18 cellular contexts compared by ENCODE assay signal in genomic region chr12:116719661-116720060, GRCh38. TPM values are rescaled to one million over a fixed set of nuclear protein-coding genes. Genes with fewer than 3 reads are reported as not detected.
A peak's percentile ranks its signal among the peaks of the same experiment; 100 is the strongest.
DNase-seq lines count a peak whose midpoint lies in the region; ATAC-seq and TF ChIP-seq lines count a peak whose summit lies in the region.
"Had no signal": no experiment of that assay in that cellular context is flagged by ENCODE, and none has a peak within 500 bp of the region (broad histone marks: within the 10 kb centered on the region; RNA-seq: fewer than 3 reads in every experiment).

No MANE protein-coding gene starts in this region.

- H3K36me3 ChIP-seq in body of pancreas (replicated peaks in 1 of 2; ENCODE audit: insufficient read depth in 1 of 2, low read depth in 2 of 2) (peaks cover 0 to 2% of the 10 kb centered on the region in 2 donors), muscle layer of duodenum (ENCODE audit: control insufficient read depth in 1 of 2, insufficient read depth in 2 of 2, low read length in 2 of 2) (peaks cover 5 to 21% of the 10 kb centered on the region in 2 donors)

- H3K27me3 Mint-ChIP-seq in activated T-cell treated with anti-CD3 and anti-CD28 coated beads, Interleukin-2, amount 50 U/mL, for 24 hours: no peaks in the 10 kb centered on the region
- no peaks in the 10 kb centered on the region for H3K27me3 Mint-ChIP-seq in activated T-cell treated with anti-CD3 and anti-CD28 coated beads, Interleukin-2, amount 50 U/mL, for 4 hours (ENCODE audit: low read depth)
- H3K27me3 Mint-ChIP-seq: CD4-positive, CD25-positive, alpha-beta regulatory T cell; dendritic cell treated with granulocyte-macrophage colony-stimulating factor and Interleukin-4, amounts not matched to agents 40 ng/mL and 50 ng/mL, for 4 days had no signal

- no peaks in the 10 kb centered on the region for H3K27me3 ChIP-seq in body of pancreas
- H3K27me3 ChIP-seq in muscle layer of duodenum (ENCODE audit: low read depth, low read length): no peaks in the 10 kb centered on the region

- WGBS in body of pancreas, 2 donors: 47 to 51% methylated on average over 9 of the region's 9 CpGs

- TF ChIP-seq POLR2A in body of pancreas (IDR thresholded peaks at IDR 0.05): no peak

- DNase-seq in activated T-cell treated with anti-CD3 and anti-CD28 coated beads, Interleukin-2, amount 50 U/mL, for 24 hours: no peak
- DNase-seq in activated T-cell treated with anti-CD3 and anti-CD28 coated beads, Interleukin-2, amount 50 U/mL, for 4 hours: no peak
- DNase-seq in body of pancreas (no peak), GM10266 (ENCODE audit: extremely low spot score) (no peak), cerebellar cortex (ENCODE audit: low spot score) (no peak)
- DNase-seq in stimulated activated effector memory CD8-positive, alpha-beta T cell treated with anti-CD3 and anti-CD28 coated beads, Interleukin-12 subunit alpha, Interleukin-12 subunit beta, amount 100 ng/mL, for 72 hours (ENCODE audit: low spot score in 2 of 2): no peak
- DNase-seq: activated CD8-positive, alpha-beta T cell treated with anti-CD3 and anti-CD28 coated beads, Interleukin-2, amount 10 ng/mL, durations not matched to agents 7 days and 5 days; CD4-positive, CD25-positive, alpha-beta regulatory T cell; hippocampal formation; natural killer cell; stimulated activated naive CD4-positive, alpha-beta T cell; SW 1271 had no signal

- H3K9me3 ChIP-seq in body of pancreas (no peaks in the 10 kb centered on the region), muscle layer of duodenum (ENCODE audit: control insufficient read depth in 1 of 2, low read length in 2 of 2) (no peaks in the 10 kb centered on the region)
- H3K9me3 ChIP-seq: A549 had no signal

- no peak overlapping the region for H3K4me3 ChIP-seq in body of pancreas
- H3K4me3 ChIP-seq in muscle layer of duodenum (ENCODE audit: low read depth in 1 of 2, low read length in 2 of 2): peak overlapping the region in 1 of 2 donors; percentile 2
- H3K4me3 ChIP-seq: A549 had no signal

- peak overlapping the region; percentile 28 for H3K27ac Mint-ChIP-seq in activated T-cell treated with anti-CD3 and anti-CD28 coated beads, Interleukin-2, amount 50 U/mL, for 24 hours
- H3K27ac Mint-ChIP-seq in stimulated activated effector memory CD8-positive, alpha-beta T cell treated with anti-CD3 and anti-CD28 coated beads, Interleukin-12 subunit alpha, Interleukin-12 subunit beta, amount 100 ng/mL, for 72 hours: peak overlapping the region; percentile 37
- H3K27ac Mint-ChIP-seq: activated CD8-positive, alpha-beta T cell treated with anti-CD3 and anti-CD28 coated beads, Interleukin-2, amount 10 ng/mL, durations not matched to agents 7 days and 5 days; dendritic cell treated with granulocyte-macrophage colony-stimulating factor and Interleukin-4, amounts not matched to agents 40 ng/mL and 50 ng/mL, for 4 days; natural killer cell had no signal

- no peaks in the 10 kb centered on the region for H3K9me3 Mint-ChIP-seq in activated T-cell treated with anti-CD3 and anti-CD28 coated beads, Interleukin-2, amount 50 U/mL, for 24 hours
- no peaks in the 10 kb centered on the region for H3K9me3 Mint-ChIP-seq in activated T-cell treated with anti-CD3 and anti-CD28 coated beads, Interleukin-2, amount 50 U/mL, for 4 hours
- no peaks in the 10 kb centered on the region for H3K9me3 Mint-ChIP-seq in stimulated activated effector memory CD8-positive, alpha-beta T cell treated with anti-CD3 and anti-CD28 coated beads, Interleukin-12 subunit alpha, Interleukin-12 subunit beta, amount 100 ng/mL, for 72 hours
- H3K9me3 Mint-ChIP-seq: CD4-positive, CD25-positive, alpha-beta regulatory T cell; dendritic cell treated with granulocyte-macrophage colony-stimulating factor and Interleukin-4, amounts not matched to agents 40 ng/mL and 50 ng/mL, for 4 days; natural killer cell had no signal

- H3K4me1 ChIP-seq in body of pancreas (peaks cover 7% of the 10 kb centered on the region), muscle layer of duodenum (ENCODE audit: control insufficient read depth in 1 of 2, insufficient read depth in 2 of 2, low read length in 2 of 2) (peaks cover 6 to 17% of the 10 kb centered on the region in 2 donors)
- H3K4me1 ChIP-seq: A549 had no signal

- ATAC-seq in activated T-cell treated with anti-CD3 and anti-CD28 coated beads, Interleukin-2, amount 50 U/mL, for 4 hours: no peak
- ATAC-seq in body of pancreas: peak; percentile 59
- ATAC-seq in stimulated activated effector memory CD8-positive, alpha-beta T cell treated with anti-CD3 and anti-CD28 coated beads, Interleukin-12 subunit alpha, Interleukin-12 subunit beta, amount 100 ng/mL, for 72 hours: no peak
- ATAC-seq in HG02763 (IDR thresholded peaks at IDR 0.05; ENCODE audit: unreplicated experiment): no peak
- ATAC-seq: A549; activated CD8-positive, alpha-beta T cell treated with anti-CD3 and anti-CD28 coated beads, Interleukin-2, amount 10 ng/mL, durations not matched to agents 7 days and 5 days; left lobe of liver; natural killer cell; Panc1 had no signal

- H3K36me3 Mint-ChIP-seq in activated T-cell treated with anti-CD3 and anti-CD28 coated beads, Interleukin-2, amount 50 U/mL, for 24 hours (ENCODE audit: low read depth): peaks cover 87% of the 10 kb centered on the region
- peaks cover 27% of the 10 kb centered on the region for H3K36me3 Mint-ChIP-seq in activated T-cell treated with anti-CD3 and anti-CD28 coated beads, Interleukin-2, amount 50 U/mL, for 4 hours (ENCODE audit: insufficient read depth)
- peaks cover 88% of the 10 kb centered on the region for H3K36me3 Mint-ChIP-seq in stimulated activated effector memory CD8-positive, alpha-beta T cell treated with anti-CD3 and anti-CD28 coated beads, Interleukin-12 subunit alpha, Interleukin-12 subunit beta, amount 100 ng/mL, for 72 hours

- intact Hi-C loops in body of pancreas (cut with DNase I): no loop called here

- H3K27ac ChIP-seq in body of pancreas (no peak overlapping the region), muscle layer of duodenum (ENCODE audit: low read length) (peak overlapping the region; percentile 22)
- H3K27ac ChIP-seq: A549 had no signal

- peaks cover 17% of the 10 kb centered on the region for H3K4me1 Mint-ChIP-seq in activated T-cell treated with anti-CD3 and anti-CD28 coated beads, Interleukin-2, amount 50 U/mL, for 24 hours (ENCODE audit: low read depth)
- H3K4me1 Mint-ChIP-seq in activated T-cell treated with anti-CD3 and anti-CD28 coated beads, Interleukin-2, amount 50 U/mL, for 4 hours (ENCODE audit: low read depth): peaks cover 6% of the 10 kb centered on the region
- H3K4me1 Mint-ChIP-seq in stimulated activated effector memory CD8-positive, alpha-beta T cell treated with anti-CD3 and anti-CD28 coated beads, Interleukin-12 subunit alpha, Interleukin-12 subunit beta, amount 100 ng/mL, for 72 hours: peaks cover 18% of the 10 kb centered on the region

- TF ChIP-seq CTCF in body of pancreas (IDR thresholded peaks at IDR 0.05) (no peak), GM10266 (IDR thresholded peaks at IDR 0.05; ENCODE audit: control insufficient read depth, insufficient read depth, low read depth, missing control alignments) (no peak)

- no peak overlapping the region for H3K4me3 Mint-ChIP-seq in activated T-cell treated with anti-CD3 and anti-CD28 coated beads, Interleukin-2, amount 50 U/mL, for 24 hours
- no peak overlapping the region for H3K4me3 Mint-ChIP-seq in activated T-cell treated with anti-CD3 and anti-CD28 coated beads, Interleukin-2, amount 50 U/mL, for 4 hours
- H3K4me3 Mint-ChIP-seq in stimulated activated effector memory CD8-positive, alpha-beta T cell treated with anti-CD3 and anti-CD28 coated beads, Interleukin-12 subunit alpha, Interleukin-12 subunit beta, amount 100 ng/mL, for 72 hours: no peak overlapping the region
- H3K4me3 Mint-ChIP-seq: activated CD8-positive, alpha-beta T cell treated with anti-CD3 and anti-CD28 coated beads, Interleukin-2, amount 10 ng/mL, durations not matched to agents 7 days and 5 days; CD4-positive, CD25-positive, alpha-beta regulatory T cell; dendritic cell treated with granulocyte-macrophage colony-stimulating factor and Interleukin-4, amounts not matched to agents 40 ng/mL and 50 ng/mL, for 4 days; natural killer cell had no signal

RNA-seq across cellular contexts. Expression of gene SPRING1, which starts 18.2 kb away (rescaled TPM):
- 10 to 100 TPM; 44.0 to 45.0 (median 44.3) TPM for total RNA-seq in activated T-cell treated with anti-CD3 and anti-CD28 coated beads, Interleukin-2, amount 50 U/mL, for 4 hours
- 1 to 10 TPM; 9.1 to 9.9 TPM for total RNA-seq in body of pancreas

RNA-seq across cellular contexts. Expression of gene RNFT2, which starts 18.5 kb away (rescaled TPM):
- 10 to 100 TPM in 1 of 3 donors, 1 to 10 TPM in 2; 7.4 to 10.5 (median 8.3) TPM for total RNA-seq in activated T-cell treated with anti-CD3 and anti-CD28 coated beads, Interleukin-2, amount 50 U/mL, for 4 hours
- 1 to 10 TPM; 1.3 to 1.6 TPM for total RNA-seq in body of pancreas

Comparison
In these comparisons a context has a peak if more than half of its experiments do, and no peak if none do; other contexts are left out.
1. RNA of gene SPRING1, which starts 18.2 kb away (total RNA-seq): 44.0 to 45.0 TPM in activated T-cell treated with anti-CD3 and anti-CD28 coated beads, Interleukin-2, amount 50 U/mL, for 4 hours; 9.1 to 9.9 TPM in body of pancreas; every median in the first group is over 4 times any median in the second.